Comparison of ENCODE assay signal across 8 cellular contexts in genomic region chr15:41544650-41545015, GRCh38. TPM values are rescaled to one million over a fixed set of nuclear protein-coding genes. Genes with fewer than 3 reads are reported as not detected.
DNase-seq lines count a peak whose midpoint lies in the region; ATAC-seq and TF ChIP-seq lines count a peak whose summit lies in the region.

No MANE protein-coding gene starts in this region.

- H3K4me3 ChIP-seq in lower lobe of right lung = peak overlapping the region; percentile 87
- peak overlapping the region; percentile 85 for H3K4me3 ChIP-seq in upper lobe of right lung

- no peak overlapping the region for H3K27ac Mint-ChIP-seq in activated CD4-positive, alpha-beta T cell treated with anti-CD3 and anti-CD28 coated beads, Interleukin-2, amount 10 ng/mL, durations not matched to agents 24 days and 14 days

- intact Hi-C loops in activated CD4-positive, alpha-beta T cell treated with anti-CD3 and anti-CD28 coated beads, Interleukin-2, amount 10 ng/mL, durations not matched to agents 24 days and 14 days (cut with micrococcal nuclease) = loop anchor here (1.0 kb wide), 1 partner anchor 142 kb away; the partner anchor contains the start of gene NDUFAF1
- intact Hi-C loops in lower lobe of right lung (cut with DNase I) (no loop called here), upper lobe of right lung (cut with DNase I) (no loop called here)

- DNase-seq in activated CD4-positive, alpha-beta T cell treated with anti-CD3 and anti-CD28 coated beads, Interleukin-2, amount 10 ng/mL, durations not matched to agents 24 days and 14 days = no peak
- DNase-seq in activated CD4-positive, alpha-beta T cell treated with anti-CD3 and anti-CD28 coated beads for 4 hours = no peak
- DNase-seq in anterior cingulate cortex (lab: John Stamatoyannopoulos, UW) (peak in 31 of 58 donors; percentile 3 to 61 (median 20)), lower lobe of right lung (peak; percentile 89), upper lobe of right lung (peak; percentile 91), D341Med (ENCODE audit: low spot score) (no peak), 8988T (no peak)

- TF ChIP-seq CTCF in lower lobe of right lung (IDR thresholded peaks at IDR 0.05) = no peak
- TF ChIP-seq CTCF in upper lobe of right lung (IDR thresholded peaks at IDR 0.05) = no peak

- peak overlapping the region; percentile 98 for H3K4me3 Mint-ChIP-seq in activated CD4-positive, alpha-beta T cell treated with anti-CD3 and anti-CD28 coated beads, Interleukin-2, amount 10 ng/mL, durations not matched to agents 24 days and 14 days

- no peaks in the 10 kb centered on the region for H3K9me3 Mint-ChIP-seq in activated CD4-positive, alpha-beta T cell treated with anti-CD3 and anti-CD28 coated beads, Interleukin-2, amount 10 ng/mL, durations not matched to agents 24 days and 14 days

- H3K27me3 ChIP-seq in lower lobe of right lung (ENCODE audit: low read depth) (no peaks in the 10 kb centered on the region), upper lobe of right lung (no peaks in the 10 kb centered on the region)

- H3K9me3 ChIP-seq in lower lobe of right lung (no peaks in the 10 kb centered on the region), upper lobe of right lung (no peaks in the 10 kb centered on the region)

- H3K27ac ChIP-seq in lower lobe of right lung = peak overlapping the region; percentile 81
- H3K27ac ChIP-seq in upper lobe of right lung = peak overlapping the region; percentile 78

- peaks cover 12% of the 10 kb centered on the region for H3K4me1 ChIP-seq in lower lobe of right lung
- H3K4me1 ChIP-seq in upper lobe of right lung = peaks cover 5% of the 10 kb centered on the region

- no peaks in the 10 kb centered on the region for H3K36me3 Mint-ChIP-seq in activated CD4-positive, alpha-beta T cell treated with anti-CD3 and anti-CD28 coated beads, Interleukin-2, amount 10 ng/mL, durations not matched to agents 24 days and 14 days (ENCODE audit: low read depth)

- H3K36me3 ChIP-seq in lower lobe of right lung (no peaks in the 10 kb centered on the region), upper lobe of right lung (no peaks in the 10 kb centered on the region)

- peak; percentile 73 to 86 for ATAC-seq in lower lobe of right lung
- peak; percentile 86 for ATAC-seq in upper lobe of right lung
- no peak for ATAC-seq in GM21576 (IDR thresholded peaks at IDR 0.05; ENCODE audit: unreplicated experiment)

- peaks cover 13% of the 10 kb centered on the region for H3K4me1 Mint-ChIP-seq in activated CD4-positive, alpha-beta T cell treated with anti-CD3 and anti-CD28 coated beads, Interleukin-2, amount 10 ng/mL, durations not matched to agents 24 days and 14 days

- H3K27me3 Mint-ChIP-seq in activated CD4-positive, alpha-beta T cell treated with anti-CD3 and anti-CD28 coated beads, Interleukin-2, amount 10 ng/mL, durations not matched to agents 24 days and 14 days = no peaks in the 10 kb centered on the region

RNA-seq across cellular contexts. Expression of gene RPAP1, which starts 0.6 kb away (rescaled TPM):
- total RNA-seq in activated CD4-positive, alpha-beta T cell treated with anti-CD3 and anti-CD28 coated beads, Interleukin-2, amount 10 ng/mL, durations not matched to agents 24 days and 14 days = 56.5 and 61.3 TPM in 2 replicates
- 28.5 TPM for total RNA-seq in lower lobe of right lung
- 24.9 TPM for total RNA-seq in upper lobe of right lung

RNA-seq across cellular contexts. Expression of gene TYRO3, which starts 14.4 kb away (rescaled TPM):
- 4.2 and 6.2 TPM in 2 replicates for total RNA-seq in activated CD4-positive, alpha-beta T cell treated with anti-CD3 and anti-CD28 coated beads, Interleukin-2, amount 10 ng/mL, durations not matched to agents 24 days and 14 days
- total RNA-seq in lower lobe of right lung (17.3 TPM), upper lobe of right lung (22.6 TPM)

RNA-seq across cellular contexts. Expression of gene LTK, which starts 31.0 kb away (rescaled TPM):
- not detected in 2 replicates for total RNA-seq in activated CD4-positive, alpha-beta T cell treated with anti-CD3 and anti-CD28 coated beads, Interleukin-2, amount 10 ng/mL, durations not matched to agents 24 days and 14 days
- total RNA-seq in lower lobe of right lung = 25.9 TPM
- total RNA-seq in upper lobe of right lung = 15.1 TPM

RNA-seq across cellular contexts. Expression of gene ITPKA, which starts 51.0 kb away (rescaled TPM):
- total RNA-seq in activated CD4-positive, alpha-beta T cell treated with anti-CD3 and anti-CD28 coated beads, Interleukin-2, amount 10 ng/mL, durations not matched to agents 24 days and 14 days = 3.3 and 3.8 TPM in 2 replicates
- total RNA-seq in lower lobe of right lung (0.32 TPM), upper lobe of right lung (0.67 TPM)

Comparison
In these comparisons a context has a peak if more than half of its experiments do, and no peak if none do; other contexts are left out.
1. DNase-seq: peak in anterior cingulate cortex (31 of 58), lower lobe of right lung (single experiment) and upper lobe of right lung (single experiment); none in activated CD4-positive, alpha-beta T cell treated with anti-CD3 and anti-CD28 coated beads, Interleukin-2, amount 10 ng/mL, durations not matched to agents 24 days and 14 days (single experiment), activated CD4-positive, alpha-beta T cell treated with anti-CD3 and anti-CD28 coated beads for 4 hours (0 of 2), D341Med (single experiment) and 8988T (single experiment).
2. RNA of gene LTK, which starts 31.0 kb away (total RNA-seq): 25.9 TPM in lower lobe of right lung (single experiment) and 15.1 TPM in upper lobe of right lung (single experiment); not detected in activated CD4-positive, alpha-beta T cell treated with anti-CD3 and anti-CD28 coated beads, Interleukin-2, amount 10 ng/mL, durations not matched to agents 24 days and 14 days; every median in the first group is over 10 times any median in the second.